ENCODE assay signal across 8 cellular contexts in the genomic region with DNA sequence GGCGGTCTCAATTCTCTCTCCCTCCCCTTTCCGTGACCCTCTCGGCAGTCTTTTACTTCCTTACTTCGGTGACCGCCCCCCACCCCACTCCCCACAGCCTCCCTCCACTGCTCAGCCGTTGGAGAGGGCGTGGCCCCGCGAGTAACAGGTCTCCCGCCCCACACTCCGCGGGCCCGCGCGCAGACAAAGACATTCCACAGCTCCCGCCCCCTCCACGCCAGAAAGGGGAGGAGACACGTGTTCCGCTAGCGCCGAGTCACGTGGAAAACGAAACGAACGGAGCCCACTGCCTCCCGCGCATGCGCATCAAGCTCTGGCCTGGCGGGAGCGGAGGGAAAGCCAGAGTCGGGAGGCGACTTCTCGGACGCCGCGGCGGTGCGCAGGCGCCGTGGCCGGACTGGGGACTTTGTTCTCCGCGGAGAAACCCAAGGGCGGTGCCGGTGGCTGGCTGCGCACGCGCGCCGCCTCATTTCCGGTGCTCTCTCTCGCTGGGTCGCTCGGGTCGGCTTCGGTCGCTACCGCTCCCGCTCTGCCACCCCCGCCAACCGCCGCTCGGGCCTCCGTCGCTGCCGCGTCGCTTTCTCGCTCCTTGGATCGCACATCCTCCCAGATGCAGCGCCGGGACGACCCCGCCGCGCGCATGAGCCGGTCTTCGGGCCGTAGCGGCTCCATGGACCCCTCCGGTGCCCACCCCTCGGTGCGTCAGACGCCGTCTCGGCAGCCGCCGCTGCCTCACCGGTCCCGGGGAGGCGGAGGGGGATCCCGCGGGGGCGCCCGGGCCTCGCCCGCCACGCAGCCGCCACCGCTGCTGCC. TPM values are rescaled to one million over a fixed set of nuclear protein-coding genes. Genes with fewer than 3 reads are reported as not detected.
DNase-seq lines count a peak whose midpoint lies in the region; ATAC-seq and TF ChIP-seq lines count a peak whose summit lies in the region.

A gene with protein sequence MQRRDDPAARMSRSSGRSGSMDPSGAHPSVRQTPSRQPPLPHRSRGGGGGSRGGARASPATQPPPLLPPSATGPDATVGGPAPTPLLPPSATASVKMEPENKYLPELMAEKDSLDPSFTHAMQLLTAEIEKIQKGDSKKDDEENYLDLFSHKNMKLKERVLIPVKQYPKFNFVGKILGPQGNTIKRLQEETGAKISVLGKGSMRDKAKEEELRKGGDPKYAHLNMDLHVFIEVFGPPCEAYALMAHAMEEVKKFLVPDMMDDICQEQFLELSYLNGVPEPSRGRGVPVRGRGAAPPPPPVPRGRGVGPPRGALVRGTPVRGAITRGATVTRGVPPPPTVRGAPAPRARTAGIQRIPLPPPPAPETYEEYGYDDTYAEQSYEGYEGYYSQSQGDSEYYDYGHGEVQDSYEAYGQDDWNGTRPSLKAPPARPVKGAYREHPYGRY (plus strand): TSS at position 483 of the 813 bp plus-strand sequence. CDS start 128 bp downstream, at position 611.

- H3K36me3 ChIP-seq in BJ (ENCODE audit: control insufficient read depth, insufficient read depth, low read length), result no peaks in the 10 kb centered on the region

- TF ChIP-seq CTCF in BJ (IDR thresholded peaks at IDR 0.05; ENCODE audit: insufficient read depth, low read depth, low read length), result no peak
- TF ChIP-seq CTCF in coronary artery (IDR thresholded peaks at IDR 0.05), result no peak

- ATAC-seq in GM19324 (IDR thresholded peaks at IDR 0.05; ENCODE audit: low FRiP score, unreplicated experiment), result peak; percentile 90
- ATAC-seq in HG03469 (IDR thresholded peaks at IDR 0.05; ENCODE audit: unreplicated experiment), result peak; percentile 65

- H3K27me3 Mint-ChIP-seq in activated CD4-positive, alpha-beta T cell treated with anti-CD3 and anti-CD28 coated beads, Interleukin-2, amount 10 ng/mL, durations not matched to agents 24 days and 14 days, result peaks cover 4% of the 10 kb centered on the region

- H3K27me3 ChIP-seq in BJ (ENCODE audit: control insufficient read depth, insufficient read depth, low read length) (no peaks in the 10 kb centered on the region), layer of hippocampus (ENCODE audit: control insufficient read depth, insufficient read depth, low read length) (no peaks in the 10 kb centered on the region)

- intact Hi-C loops in activated CD4-positive, alpha-beta T cell treated with anti-CD3 and anti-CD28 coated beads, Interleukin-2, amount 10 ng/mL, durations not matched to agents 24 days and 14 days (cut with micrococcal nuclease), result loop anchor here (2.0 to 5.0 kb wide), 5 partner anchors 29 to 371 kb away; a partner anchor contains a TSS

- peak within 1 kb of the TSS; percentile 96 for H3K27ac Mint-ChIP-seq in activated CD4-positive, alpha-beta T cell treated with anti-CD3 and anti-CD28 coated beads, Interleukin-2, amount 10 ng/mL, durations not matched to agents 24 days and 14 days

- peaks cover 37% of the 10 kb centered on the region for H3K4me1 Mint-ChIP-seq in activated CD4-positive, alpha-beta T cell treated with anti-CD3 and anti-CD28 coated beads, Interleukin-2, amount 10 ng/mL, durations not matched to agents 24 days and 14 days

- no peaks in the 10 kb centered on the region for H3K9me3 Mint-ChIP-seq in activated CD4-positive, alpha-beta T cell treated with anti-CD3 and anti-CD28 coated beads, Interleukin-2, amount 10 ng/mL, durations not matched to agents 24 days and 14 days

- POLR2A ChIA-PET in BJ (lab: Charles Lee), result interaction anchor here (0.6 to 0.8 kb wide), 3 partner anchors 36 to 274 kb away, joined by 3 to 15 read pairs (median 4); no protein-coding TSS in a partner anchor

- H3K4me3 Mint-ChIP-seq in activated CD4-positive, alpha-beta T cell treated with anti-CD3 and anti-CD28 coated beads, Interleukin-2, amount 10 ng/mL, durations not matched to agents 24 days and 14 days, result peak within 1 kb of the TSS; percentile 100

- peaks cover 30% of the 10 kb centered on the region for H3K36me3 Mint-ChIP-seq in activated CD4-positive, alpha-beta T cell treated with anti-CD3 and anti-CD28 coated beads, Interleukin-2, amount 10 ng/mL, durations not matched to agents 24 days and 14 days (ENCODE audit: low read depth)

- peak; percentile 94 for DNase-seq in BJ (ENCODE audit: low read depth)
- peak; percentile 96 for DNase-seq in NCI-H526 treated with DMSO at 0.1 percent for 48 hours (lab: John Stamatoyannopoulos, UW)
- peak; percentile 100 for DNase-seq in activated CD4-positive, alpha-beta T cell treated with anti-CD3 and anti-CD28 coated beads, Interleukin-2, amount 10 ng/mL, durations not matched to agents 24 days and 14 days
- DNase-seq in coronary artery (ENCODE audit: low spot score), result peak; percentile 100
- peak; percentile 96 to 97 for DNase-seq in stimulated activated CD4-positive, alpha-beta T cell treated with anti-CD3 and anti-CD28 coated beads, Interleukin-1b, Interleukin-23, amount 100 ng/mL, for 4 hours (ENCODE audit: low read depth in 2 of 2)

- H3K27ac ChIP-seq in coronary artery (peak within 1 kb of the TSS; percentile 94 to 98), layer of hippocampus (ENCODE audit: low read depth, low read length) (peak within 1 kb of the TSS; percentile 98)

- CTCF ChIA-PET in BJ (lab: Yijun Ruan, JAX), result interaction anchor here (0.9 to 2.2 kb wide), 3 partner anchors 10 to 49 kb away, joined by 4 to 8 read pairs (median 6); no protein-coding TSS in a partner anchor

- H3K4me3 ChIP-seq in BJ (ENCODE audit: low read depth, low read length) (peak within 1 kb of the TSS; percentile 88), coronary artery (peak within 1 kb of the TSS; percentile 81)

RNA-seq across cellular contexts. Expression of the gene that starts here (rescaled TPM):
- polyA plus RNA-seq in BJ (2011; rRNA removed), result 24.1 and 27.5 TPM in 2 replicates
- 23.0 and 36.3 TPM in 2 replicates for polyA minus RNA-seq in BJ (2011; rRNA and poly(A)+ RNA removed)
- total RNA-seq in activated CD4-positive, alpha-beta T cell treated with anti-CD3 and anti-CD28 coated beads, Interleukin-2, amount 10 ng/mL, durations not matched to agents 24 days and 14 days, result 174 and 175 TPM in 2 replicates

Comparison
In these comparisons a context has a peak if more than half of its experiments do, and no peak if none do; other contexts are left out.
1. Peak in every context shown above with its lines: DNase-seq, ATAC-seq, H3K4me3 ChIP-seq and H3K27ac ChIP-seq.